ENCODE assay signal across 27 cellular contexts in the genomic region with DNA sequence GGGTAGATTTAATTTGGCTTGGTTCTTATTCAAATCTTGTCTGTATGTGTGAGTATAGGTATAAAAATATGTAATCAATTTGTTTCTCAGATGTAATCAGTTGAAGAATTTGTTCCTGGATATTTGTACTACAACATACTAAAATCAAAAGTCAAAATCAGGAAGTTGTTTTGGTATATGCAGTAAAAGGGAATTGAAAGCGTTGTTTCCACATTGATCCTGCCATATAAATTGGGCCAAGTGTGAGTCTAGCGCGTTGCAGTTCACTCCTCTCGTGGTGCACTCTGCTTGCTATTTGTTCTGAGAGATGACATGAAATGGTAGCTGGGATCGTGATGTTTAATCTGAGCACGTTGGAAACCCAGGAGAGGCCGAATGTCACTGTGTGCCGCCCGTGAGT. TPM values are rescaled to one million over a fixed set of nuclear protein-coding genes. Genes with fewer than 3 reads are reported as not detected.
DNase-seq lines count a peak whose midpoint lies in the region; ATAC-seq and TF ChIP-seq lines count a peak whose summit lies in the region.
"Had no signal": no experiment of that assay in that cellular context is flagged by ENCODE, and none has a peak within 500 bp of the region (broad histone marks: within the 10 kb centered on the region; RNA-seq: fewer than 3 reads in every experiment).

No MANE protein-coding gene starts in this region.

- peaks cover 55% of the 10 kb centered on the region for H3K4me1 ChIP-seq in OCI-LY1 (ENCODE audit: insufficient read depth, low read length, severe bottlenecking)
- peaks cover 19 to 24% of the 10 kb centered on the region in 2 donors for H3K4me1 ChIP-seq in lung (ENCODE audit: control insufficient read depth in 2 of 2, insufficient read depth in 2 of 2, low read length in 2 of 2)
- H3K4me1 ChIP-seq: colonic mucosa had no signal

- peaks cover 65% of the 10 kb centered on the region for H3K36me3 ChIP-seq in OCI-LY1 (ENCODE audit: insufficient read depth, low read length)
- H3K36me3 ChIP-seq in lung (ENCODE audit: control insufficient read depth in 2 of 2, insufficient read depth in 2 of 2, low read length in 2 of 2), result peaks cover 0 to 9% of the 10 kb centered on the region in 2 donors
- no peaks in the 10 kb centered on the region for H3K36me3 ChIP-seq in MG63
- H3K36me3 ChIP-seq: colonic mucosa had no signal

- peak overlapping the region; percentile 15 for H3K27ac ChIP-seq in OCI-LY1 (ENCODE audit: low read depth, low read length, poor library complexity, severe bottlenecking)
- H3K27ac ChIP-seq in lung (ENCODE audit: low read depth in 1 of 2, low read length in 1 of 2), result no peak overlapping the region
- H3K27ac ChIP-seq: colonic mucosa, HL-60, vagina had no signal

- H3K4me2 ChIP-seq in OCI-LY1 (ENCODE audit: low read length), result no peak overlapping the region

- peaks cover 94% of the 10 kb centered on the region for H3K79me2 ChIP-seq in OCI-LY1 (ENCODE audit: insufficient read depth, low read length)

- H3K36me3 Mint-ChIP-seq in CD14-positive monocyte (peaks cover 31 to 53% of the 10 kb centered on the region in 2 donors), type B pancreatic cell (peaks cover 44% of the 10 kb centered on the region)

- H3K9me3 Mint-ChIP-seq in CD14-positive monocyte, result peaks cover 0 to 6% (median 0%) of the 10 kb centered on the region in 7 donors
- H3K9me3 Mint-ChIP-seq in type B pancreatic cell, result no peaks in the 10 kb centered on the region
- H3K9me3 Mint-ChIP-seq: CD4-positive, alpha-beta T cell had no signal

- ATAC-seq in GM19043 (IDR thresholded peaks at IDR 0.05; ENCODE audit: low read depth, unreplicated experiment) (peak; percentile 26), lung (ENCODE audit: insufficient read depth, low FRiP score) (peak; percentile 45), GM21619 (IDR thresholded peaks at IDR 0.05; ENCODE audit: unreplicated experiment) (no peak), HG02884 (IDR thresholded peaks at IDR 0.05; ENCODE audit: unreplicated experiment) (no peak)
- ATAC-seq: activated CD4-positive, alpha-beta T cell treated with anti-CD3 and anti-CD28 coated beads for 36 hours; SK-N-SH treated with all-trans-retinoic acid at 6 μM for 48 hours had no signal

- TF ChIP-seq CTCF in CD14-positive monocyte (IDR thresholded peaks at IDR 0.05), result no peak
- no peak for TF ChIP-seq CTCF in OCI-LY1 (IDR thresholded peaks at IDR 0.05; ENCODE audit: low read length)
- TF ChIP-seq CTCF in lung (IDR thresholded peaks at IDR 0.05; ENCODE audit: control extremely low read depth, extremely low read depth), result no peak
- no peak for TF ChIP-seq CTCF in type B pancreatic cell (conservative IDR thresholded peaks at IDR 0.05)

- H3K9me3 ChIP-seq in OCI-LY1 (ENCODE audit: low read length) (peaks cover 13% of the 10 kb centered on the region; the same call in 1 of the 2 replicates), lung (ENCODE audit: control insufficient read depth in 2 of 2, insufficient read depth in 1 of 2, low read length in 1 of 2) (no peaks in the 10 kb centered on the region), MG63 (no peaks in the 10 kb centered on the region)
- H3K9me3 ChIP-seq: colonic mucosa, vagina had no signal

- no peaks in the 10 kb centered on the region for H3K9me2 ChIP-seq in OCI-LY1 (ENCODE audit: low read depth, low read length)

- no peak for DNase-seq in CD14-positive monocyte (ENCODE audit: low spot score)
- DNase-seq in lung (ENCODE audit: low spot score), result no peak
- DNase-seq in type B pancreatic cell (ENCODE audit: extremely low spot score, unreplicated experiment), result no peak
- no peak for DNase-seq in MG63
- DNase-seq: activated CD4-positive, alpha-beta T cell treated with anti-CD3 and anti-CD28 coated beads for 36 hours; activated effector memory CD4-positive, alpha-beta T cell treated with anti-CD3 and anti-CD28 coated beads, Interleukin-2, amount 50 U/mL, for 16 hours; CD4-positive, alpha-beta T cell; colonic mucosa; DMS79; H7; IMR-90; mammary epithelial cell; NCI-H187 treated with DMSO at 0.1 percent for 48 hours; NCI-H2227 treated with DMSO at 0.1 percent for 48 hours; NCI-H82; small intestine; stimulated activated CD4-positive, alpha-beta T cell treated with anti-CD3 and anti-CD28 coated beads, Interleukin-4, amount 100 ng/mL, for 24 hours; substantia nigra had no signal

- intact Hi-C loops in CD14-positive monocyte (cut with micrococcal nuclease), result no loop called here

- peaks cover 65% of the 10 kb centered on the region for H3K4me1 Mint-ChIP-seq in CD14-positive monocyte
- peaks cover 33% of the 10 kb centered on the region for H3K4me1 Mint-ChIP-seq in type B pancreatic cell (ENCODE audit: unreplicated experiment)

- no peak overlapping the region for H2AFZ ChIP-seq in OCI-LY1 (ENCODE audit: low read length)

- H3K27ac Mint-ChIP-seq in CD14-positive monocyte (peak overlapping the region; percentile 58 to 90 (median 86)), type B pancreatic cell (no peak overlapping the region)
- H3K27ac Mint-ChIP-seq: activated CD4-positive, alpha-beta T cell treated with anti-CD3 and anti-CD28 coated beads for 36 hours; CD4-positive, alpha-beta T cell had no signal

- peak overlapping the region in 1 of 2 donors; percentile 78 for H3K4me3 Mint-ChIP-seq in CD14-positive monocyte
- no peak overlapping the region for H3K4me3 Mint-ChIP-seq in type B pancreatic cell
- H3K4me3 Mint-ChIP-seq: activated CD4-positive, alpha-beta T cell treated with anti-CD3 and anti-CD28 coated beads for 36 hours; CD4-positive, alpha-beta T cell had no signal

- H3K27me3 Mint-ChIP-seq in CD14-positive monocyte (ENCODE audit: low read depth in 3 of 3) (peaks cover 0 to 1% (median 0%) of the 10 kb centered on the region in 3 donors), type B pancreatic cell (no peaks in the 10 kb centered on the region)
- H3K27me3 Mint-ChIP-seq: activated CD4-positive, alpha-beta T cell treated with anti-CD3 and anti-CD28 coated beads for 36 hours; CD4-positive, alpha-beta T cell had no signal

- H3F3A ChIP-seq in OCI-LY1 (ENCODE audit: insufficient read depth, low read length), result 0 out of 2 replicates have a peak, but pooled peaks cover 4% of the 10 kb centered on the region

- H3K27me3 ChIP-seq in OCI-LY1 (ENCODE audit: insufficient read depth, low read length), result no peaks in the 10 kb centered on the region
- no peaks in the 10 kb centered on the region for H3K27me3 ChIP-seq in lung (ENCODE audit: control insufficient read depth, insufficient read depth)
- no peaks in the 10 kb centered on the region for H3K27me3 ChIP-seq in MG63
- H3K27me3 ChIP-seq: colonic mucosa, vagina had no signal

- H4K20me1 ChIP-seq in OCI-LY1 (ENCODE audit: insufficient read depth, low read length), result no peaks in the 10 kb centered on the region

- H3K4me3 ChIP-seq in OCI-LY1 (ENCODE audit: low read depth, low read length, poor library complexity, severe bottlenecking) (no peak overlapping the region), lung (no peak overlapping the region), MG63 (no peak overlapping the region)
- H3K4me3 ChIP-seq: colonic mucosa, vagina had no signal

- H3K9ac ChIP-seq in OCI-LY1 (ENCODE audit: low read length), result no peak overlapping the region

- 86% methylated on average over 9 of the region's 9 CpGs for WGBS in lung, 2 donors

RNA-seq across cellular contexts. Expression of a gene that starts 55.9 kb away (rescaled TPM):
- not detected for polyA plus RNA-seq in CD14-positive monocyte
- total RNA-seq in lung, result 1 to 10 TPM; 4.1 to 9.3 TPM
- 1 to 10 TPM; 1.5 to 4.7 TPM for polyA plus RNA-seq in lung
- 24.9 and 28.3 TPM in 2 replicates for total RNA-seq in type B pancreatic cell (ENCODE audit: low replicate concordance)
- not detected in 2 replicates for total RNA-seq in MG63 (2014; rRNA removed; shearing (Covaris generic); ENCODE audit: low replicate concordance)
- total RNA-seq: activated CD4-positive, alpha-beta T cell treated with anti-CD3 and anti-CD28 coated beads for 36 hours; CD4-positive, alpha-beta T cell; mammary epithelial cell; MCF 10A; RPMI7951 had no signal
- polyA plus RNA-seq: mammary epithelial cell had no signal

Comparison
In these comparisons a context has a peak if more than half of its experiments do, and no peak if none do; other contexts are left out.
1. ATAC-seq: peak in GM19043 (single experiment) and lung (single experiment); none in GM21619 (single experiment) and HG02884 (single experiment).